In the genomic region with DNA sequence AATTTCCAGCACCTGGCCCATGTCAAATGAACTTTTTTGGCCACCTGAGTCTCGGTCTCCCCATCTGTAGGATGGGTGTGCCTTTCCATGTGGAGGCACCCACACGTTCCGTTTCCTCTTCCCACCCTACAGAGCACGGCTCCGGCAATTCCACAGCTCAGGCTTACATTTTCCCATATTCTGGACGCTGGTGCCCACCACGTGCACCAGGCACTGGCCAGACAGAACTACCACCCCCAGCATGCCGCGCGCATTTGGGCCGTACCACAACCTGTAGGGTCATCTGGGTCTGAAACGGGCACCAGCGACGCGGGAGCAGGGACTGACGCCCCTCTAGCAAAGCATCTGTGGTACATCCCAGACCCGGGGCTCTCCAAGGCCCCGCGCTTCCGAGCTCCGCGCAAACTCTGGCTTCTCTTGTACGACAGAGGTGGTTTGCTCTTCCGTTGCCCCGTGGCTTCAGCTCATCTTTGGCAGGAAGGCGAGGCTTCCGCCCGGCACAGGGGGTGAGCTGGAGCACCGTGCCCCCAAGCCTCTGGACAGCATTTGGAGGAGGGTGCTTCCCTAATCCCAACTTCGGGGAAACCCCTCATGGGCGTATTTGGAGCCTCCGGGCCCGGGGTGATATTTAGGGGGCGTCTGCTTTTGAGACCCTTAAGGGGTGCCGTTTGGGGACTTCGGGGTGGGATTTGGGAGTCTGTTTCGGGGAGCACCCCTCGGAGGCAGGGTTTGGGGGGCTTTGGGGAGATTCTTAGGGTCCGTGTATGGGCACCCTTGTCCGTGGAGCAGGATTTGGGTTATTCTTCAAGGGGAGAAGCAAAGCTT, we compare ENCODE assay signal across 1 cellular context.
TF ChIP-seq lines count a peak whose summit lies in the region.

No MANE protein-coding gene starts in this region.

TF ChIP-seq in HepG2, 621 proteins besides CTCF, POLR2A, EP300 and RAD21 (continued from another document and continues in another):
- TF ChIP-seq AGO2 (optimal IDR thresholded peaks at IDR 0.05; ENCODE audit: low read depth, low read length), result no peak
- TF ChIP-seq TRIM24 (CRISPR knock-in tag; IDR thresholded peaks at IDR 0.05), result no peak
- TF ChIP-seq TBP (CRISPR knock-in tag; IDR thresholded peaks at IDR 0.05), result 0 out of 2 replicates have a peak, but pooled peaks have one; percentile 36
- TF ChIP-seq, protein P1, sequence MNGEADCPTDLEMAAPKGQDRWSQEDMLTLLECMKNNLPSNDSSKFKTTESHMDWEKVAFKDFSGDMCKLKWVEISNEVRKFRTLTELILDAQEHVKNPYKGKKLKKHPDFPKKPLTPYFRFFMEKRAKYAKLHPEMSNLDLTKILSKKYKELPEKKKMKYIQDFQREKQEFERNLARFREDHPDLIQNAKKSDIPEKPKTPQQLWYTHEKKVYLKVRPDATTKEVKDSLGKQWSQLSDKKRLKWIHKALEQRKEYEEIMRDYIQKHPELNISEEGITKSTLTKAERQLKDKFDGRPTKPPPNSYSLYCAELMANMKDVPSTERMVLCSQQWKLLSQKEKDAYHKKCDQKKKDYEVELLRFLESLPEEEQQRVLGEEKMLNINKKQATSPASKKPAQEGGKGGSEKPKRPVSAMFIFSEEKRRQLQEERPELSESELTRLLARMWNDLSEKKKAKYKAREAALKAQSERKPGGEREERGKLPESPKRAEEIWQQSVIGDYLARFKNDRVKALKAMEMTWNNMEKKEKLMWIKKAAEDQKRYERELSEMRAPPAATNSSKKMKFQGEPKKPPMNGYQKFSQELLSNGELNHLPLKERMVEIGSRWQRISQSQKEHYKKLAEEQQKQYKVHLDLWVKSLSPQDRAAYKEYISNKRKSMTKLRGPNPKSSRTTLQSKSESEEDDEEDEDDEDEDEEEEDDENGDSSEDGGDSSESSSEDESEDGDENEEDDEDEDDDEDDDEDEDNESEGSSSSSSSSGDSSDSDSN (CRISPR knock-in tag; IDR thresholded peaks at IDR 0.05), result peak; percentile 52; the same call in 1 of the 2 replicates
- no peak for TF ChIP-seq NFIB (CRISPR knock-in tag; IDR thresholded peaks at IDR 0.05; ENCODE audit: borderline replicate concordance)
- no peak for TF ChIP-seq ZNF292 (CRISPR knock-in tag; IDR thresholded peaks at IDR 0.05; ENCODE audit: borderline replicate concordance, low read depth)
- TF ChIP-seq, protein P2, sequence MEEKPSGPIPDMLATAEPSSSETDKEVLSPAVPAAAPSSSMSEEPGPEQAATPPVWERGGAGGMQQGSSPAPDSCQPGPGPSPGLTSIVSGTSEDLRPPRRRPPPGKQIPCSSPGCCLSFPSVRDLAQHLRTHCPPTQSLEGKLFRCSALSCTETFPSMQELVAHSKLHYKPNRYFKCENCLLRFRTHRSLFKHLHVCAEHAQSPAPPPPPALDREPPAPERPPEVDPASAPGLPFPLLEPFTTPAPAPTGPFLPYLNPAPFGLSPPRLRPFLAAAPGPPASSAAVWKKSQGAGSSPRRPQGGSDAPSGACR (CRISPR knock-in tag; IDR thresholded peaks at IDR 0.05), result peak; percentile 49; the same call in 1 of the 2 replicates
- peak; percentile 77; the same call in 1 of the 3 replicates for TF ChIP-seq MXI1 (IDR thresholded peaks at IDR 0.05; ENCODE audit: borderline replicate concordance, low read depth, low read length)
- TF ChIP-seq, protein P3, sequence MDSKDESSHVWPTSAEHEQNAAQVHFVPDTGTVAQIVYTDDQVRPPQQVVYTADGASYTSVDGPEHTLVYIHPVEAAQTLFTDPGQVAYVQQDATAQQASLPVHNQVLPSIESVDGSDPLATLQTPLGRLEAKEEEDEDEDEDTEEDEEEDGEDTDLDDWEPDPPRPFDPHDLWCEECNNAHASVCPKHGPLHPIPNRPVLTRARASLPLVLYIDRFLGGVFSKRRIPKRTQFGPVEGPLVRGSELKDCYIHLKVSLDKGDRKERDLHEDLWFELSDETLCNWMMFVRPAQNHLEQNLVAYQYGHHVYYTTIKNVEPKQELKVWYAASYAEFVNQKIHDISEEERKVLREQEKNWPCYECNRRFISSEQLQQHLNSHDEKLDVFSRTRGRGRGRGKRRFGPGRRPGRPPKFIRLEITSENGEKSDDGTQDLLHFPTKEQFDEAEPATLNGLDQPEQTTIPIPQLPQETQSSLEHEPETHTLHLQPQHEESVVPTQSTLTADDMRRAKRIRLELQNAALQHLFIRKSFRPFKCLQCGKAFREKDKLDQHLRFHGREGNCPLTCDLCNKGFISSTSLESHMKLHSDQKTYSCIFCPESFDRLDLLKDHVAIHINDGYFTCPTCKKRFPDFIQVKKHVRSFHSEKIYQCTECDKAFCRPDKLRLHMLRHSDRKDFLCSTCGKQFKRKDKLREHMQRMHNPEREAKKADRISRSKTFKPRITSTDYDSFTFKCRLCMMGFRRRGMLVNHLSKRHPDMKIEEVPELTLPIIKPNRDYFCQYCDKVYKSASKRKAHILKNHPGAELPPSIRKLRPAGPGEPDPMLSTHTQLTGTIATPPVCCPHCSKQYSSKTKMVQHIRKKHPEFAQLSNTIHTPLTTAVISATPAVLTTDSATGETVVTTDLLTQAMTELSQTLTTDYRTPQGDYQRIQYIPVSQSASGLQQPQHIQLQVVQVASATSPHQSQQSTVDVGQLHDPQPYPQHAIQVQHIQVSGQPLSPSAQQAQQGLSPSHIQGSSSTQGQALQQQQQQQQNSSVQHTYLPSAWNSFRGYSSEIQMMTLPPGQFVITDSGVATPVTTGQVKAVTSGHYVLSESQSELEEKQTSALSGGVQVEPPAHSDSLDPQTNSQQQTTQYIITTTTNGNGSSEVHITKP (CRISPR knock-in tag; IDR thresholded peaks at IDR 0.05; ENCODE audit: low read depth), result peak; percentile 100
- no peak for TF ChIP-seq ZSCAN30 (CRISPR knock-in tag; IDR thresholded peaks at IDR 0.05)
- peak; percentile 76 for TF ChIP-seq ZNF501 (CRISPR knock-in tag; IDR thresholded peaks at IDR 0.05)
- no peak for TF ChIP-seq ZNF431 (CRISPR knock-in tag; IDR thresholded peaks at IDR 0.05; ENCODE audit: borderline replicate concordance, low read depth)
- TF ChIP-seq, protein P4, sequence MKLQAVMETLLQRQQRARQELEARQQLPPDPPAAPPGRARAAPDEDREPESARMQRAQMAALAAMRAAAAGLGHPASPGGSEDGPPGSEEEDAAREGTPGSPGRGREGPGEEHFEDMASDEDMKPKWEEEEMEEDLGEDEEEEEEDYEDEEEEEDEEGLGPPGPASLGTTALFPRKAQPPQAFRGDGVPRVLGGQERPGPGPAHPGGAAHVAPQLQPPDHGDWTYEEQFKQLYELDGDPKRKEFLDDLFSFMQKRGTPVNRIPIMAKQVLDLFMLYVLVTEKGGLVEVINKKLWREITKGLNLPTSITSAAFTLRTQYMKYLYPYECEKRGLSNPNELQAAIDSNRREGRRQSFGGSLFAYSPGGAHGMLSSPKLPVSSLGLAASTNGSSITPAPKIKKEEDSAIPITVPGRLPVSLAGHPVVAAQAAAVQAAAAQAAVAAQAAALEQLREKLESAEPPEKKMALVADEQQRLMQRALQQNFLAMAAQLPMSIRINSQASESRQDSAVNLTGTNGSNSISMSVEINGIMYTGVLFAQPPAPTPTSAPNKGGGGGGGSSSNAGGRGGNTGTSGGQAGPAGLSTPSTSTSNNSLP (IDR thresholded peaks at IDR 0.05; ENCODE audit: low read depth, low read length), result no peak
- TF ChIP-seq, protein P5, sequence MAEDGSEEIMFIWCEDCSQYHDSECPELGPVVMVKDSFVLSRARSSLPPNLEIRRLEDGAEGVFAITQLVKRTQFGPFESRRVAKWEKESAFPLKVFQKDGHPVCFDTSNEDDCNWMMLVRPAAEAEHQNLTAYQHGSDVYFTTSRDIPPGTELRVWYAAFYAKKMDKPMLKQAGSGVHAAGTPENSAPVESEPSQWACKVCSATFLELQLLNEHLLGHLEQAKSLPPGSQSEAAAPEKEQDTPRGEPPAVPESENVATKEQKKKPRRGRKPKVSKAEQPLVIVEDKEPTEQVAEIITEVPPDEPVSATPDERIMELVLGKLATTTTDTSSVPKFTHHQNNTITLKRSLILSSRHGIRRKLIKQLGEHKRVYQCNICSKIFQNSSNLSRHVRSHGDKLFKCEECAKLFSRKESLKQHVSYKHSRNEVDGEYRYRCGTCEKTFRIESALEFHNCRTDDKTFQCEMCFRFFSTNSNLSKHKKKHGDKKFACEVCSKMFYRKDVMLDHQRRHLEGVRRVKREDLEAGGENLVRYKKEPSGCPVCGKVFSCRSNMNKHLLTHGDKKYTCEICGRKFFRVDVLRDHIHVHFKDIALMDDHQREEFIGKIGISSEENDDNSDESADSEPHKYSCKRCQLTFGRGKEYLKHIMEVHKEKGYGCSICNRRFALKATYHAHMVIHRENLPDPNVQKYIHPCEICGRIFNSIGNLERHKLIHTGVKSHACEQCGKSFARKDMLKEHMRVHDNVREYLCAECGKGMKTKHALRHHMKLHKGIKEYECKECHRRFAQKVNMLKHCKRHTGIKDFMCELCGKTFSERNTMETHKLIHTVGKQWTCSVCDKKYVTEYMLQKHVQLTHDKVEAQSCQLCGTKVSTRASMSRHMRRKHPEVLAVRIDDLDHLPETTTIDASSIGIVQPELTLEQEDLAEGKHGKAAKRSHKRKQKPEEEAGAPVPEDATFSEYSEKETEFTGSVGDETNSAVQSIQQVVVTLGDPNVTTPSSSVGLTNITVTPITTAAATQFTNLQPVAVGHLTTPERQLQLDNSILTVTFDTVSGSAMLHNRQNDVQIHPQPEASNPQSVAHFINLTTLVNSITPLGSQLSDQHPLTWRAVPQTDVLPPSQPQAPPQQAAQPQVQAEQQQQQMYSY (CRISPR knock-in tag; IDR thresholded peaks at IDR 0.05), result 0 out of 2 replicates have a peak, but pooled peaks have one; percentile 20
- TF ChIP-seq, protein P6, sequence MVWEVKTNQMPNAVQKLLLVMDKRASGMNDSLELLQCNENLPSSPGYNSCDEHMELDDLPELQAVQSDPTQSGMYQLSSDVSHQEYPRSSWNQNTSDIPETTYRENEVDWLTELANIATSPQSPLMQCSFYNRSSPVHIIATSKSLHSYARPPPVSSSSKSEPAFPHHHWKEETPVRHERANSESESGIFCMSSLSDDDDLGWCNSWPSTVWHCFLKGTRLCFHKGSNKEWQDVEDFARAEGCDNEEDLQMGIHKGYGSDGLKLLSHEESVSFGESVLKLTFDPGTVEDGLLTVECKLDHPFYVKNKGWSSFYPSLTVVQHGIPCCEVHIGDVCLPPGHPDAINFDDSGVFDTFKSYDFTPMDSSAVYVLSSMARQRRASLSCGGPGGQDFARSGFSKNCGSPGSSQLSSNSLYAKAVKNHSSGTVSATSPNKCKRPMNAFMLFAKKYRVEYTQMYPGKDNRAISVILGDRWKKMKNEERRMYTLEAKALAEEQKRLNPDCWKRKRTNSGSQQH (CRISPR knock-in tag; IDR thresholded peaks at IDR 0.05; ENCODE audit: low read depth), result no peak
- TF ChIP-seq XRCC5 (optimal IDR thresholded peaks at IDR 0.05; ENCODE audit: low read length), result peak; percentile 68
- no peak for TF ChIP-seq ARHGAP35 (CRISPR knock-in tag; IDR thresholded peaks at IDR 0.05; ENCODE audit: borderline replicate concordance)
- TF ChIP-seq FIP1L1 (IDR thresholded peaks at IDR 0.05; ENCODE audit: borderline replicate concordance, insufficient read depth, low read depth, low read length), result no peak
- TF ChIP-seq ZNF468 (CRISPR knock-in tag; IDR thresholded peaks at IDR 0.05), result no peak
- no peak for TF ChIP-seq ZNF44 (CRISPR knock-in tag; IDR thresholded peaks at IDR 0.05)
- TF ChIP-seq FOXA1 (IDR thresholded peaks at IDR 0.05), result no peak
- TF ChIP-seq FOXA1 (CRISPR knock-in tag; IDR thresholded peaks at IDR 0.05), result no peak
- TF ChIP-seq ZNF510 (CRISPR knock-in tag; IDR thresholded peaks at IDR 0.05; ENCODE audit: low read depth), result no peak
- TF ChIP-seq ZMYM4 (CRISPR knock-in tag; IDR thresholded peaks at IDR 0.05), result peak; percentile 46; the same call in 1 of the 2 replicates
- peak; percentile 49; the same call in 1 of the 2 replicates for TF ChIP-seq KDM2A (CRISPR knock-in tag; IDR thresholded peaks at IDR 0.05; ENCODE audit: borderline replicate concordance, low read depth)
- TF ChIP-seq ZNF788 (CRISPR knock-in tag; IDR thresholded peaks at IDR 0.05; ENCODE audit: borderline replicate concordance), result peak; percentile 61; the same call in 1 of the 2 replicates
- peak; percentile 54; the same call in 1 of the 2 replicates for TF ChIP-seq ELF1 (CRISPR knock-in tag; IDR thresholded peaks at IDR 0.05)
- TF ChIP-seq, protein P7, sequence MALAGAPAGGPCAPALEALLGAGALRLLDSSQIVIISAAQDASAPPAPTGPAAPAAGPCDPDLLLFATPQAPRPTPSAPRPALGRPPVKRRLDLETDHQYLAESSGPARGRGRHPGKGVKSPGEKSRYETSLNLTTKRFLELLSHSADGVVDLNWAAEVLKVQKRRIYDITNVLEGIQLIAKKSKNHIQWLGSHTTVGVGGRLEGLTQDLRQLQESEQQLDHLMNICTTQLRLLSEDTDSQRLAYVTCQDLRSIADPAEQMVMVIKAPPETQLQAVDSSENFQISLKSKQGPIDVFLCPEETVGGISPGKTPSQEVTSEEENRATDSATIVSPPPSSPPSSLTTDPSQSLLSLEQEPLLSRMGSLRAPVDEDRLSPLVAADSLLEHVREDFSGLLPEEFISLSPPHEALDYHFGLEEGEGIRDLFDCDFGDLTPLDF (CRISPR knock-in tag; IDR thresholded peaks at IDR 0.05), result 0 out of 2 replicates have a peak, but pooled peaks have one; percentile 36
- TF ChIP-seq, protein P8, sequence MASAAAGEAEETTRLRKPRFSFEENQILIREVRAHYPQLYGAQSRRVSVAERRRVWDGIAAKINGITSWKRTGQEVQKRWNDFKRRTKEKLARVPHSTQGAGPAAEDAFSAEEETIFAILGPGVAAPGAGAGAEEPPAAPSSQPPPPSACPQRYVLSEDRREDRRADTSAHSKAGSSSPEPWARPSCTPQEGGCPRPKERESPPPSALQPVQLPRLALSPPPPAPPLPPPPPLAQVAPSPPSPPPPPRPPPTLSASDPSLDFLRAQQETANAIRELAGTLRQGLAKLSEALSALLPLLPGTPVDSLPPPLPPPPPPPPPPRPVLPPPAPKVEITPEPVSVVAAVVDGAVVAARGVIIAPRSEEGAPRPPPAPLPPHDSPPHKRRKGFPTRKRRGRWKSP (CRISPR knock-in tag; IDR thresholded peaks at IDR 0.05), result peak; percentile 31; the same call in 1 of the 2 replicates
- TF ChIP-seq, protein P9, sequence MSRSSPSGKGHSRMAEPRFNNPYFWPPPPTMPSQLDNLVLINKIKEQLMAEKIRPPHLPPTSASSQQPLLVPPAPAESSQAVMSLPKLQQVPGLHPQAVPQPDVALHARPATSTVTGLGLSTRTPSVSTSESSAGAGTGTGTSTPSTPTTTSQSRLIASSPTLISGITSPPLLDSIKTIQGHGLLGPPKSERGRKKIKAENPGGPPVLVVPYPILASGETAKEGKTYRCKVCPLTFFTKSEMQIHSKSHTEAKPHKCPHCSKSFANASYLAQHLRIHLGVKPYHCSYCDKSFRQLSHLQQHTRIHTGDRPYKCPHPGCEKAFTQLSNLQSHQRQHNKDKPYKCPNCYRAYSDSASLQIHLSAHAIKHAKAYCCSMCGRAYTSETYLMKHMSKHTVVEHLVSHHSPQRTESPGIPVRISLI (CRISPR knock-in tag; IDR thresholded peaks at IDR 0.05; ENCODE audit: borderline replicate concordance), result no peak
- peak; percentile 40 for TF ChIP-seq PHF5A (CRISPR knock-in tag; IDR thresholded peaks at IDR 0.05; ENCODE audit: low read depth, unreplicated experiment)
- TF ChIP-seq ZNF232 (CRISPR knock-in tag; IDR thresholded peaks at IDR 0.05; ENCODE audit: borderline replicate concordance), result 0 out of 2 replicates have a peak, but pooled peaks have one; percentile 56
- no peak for TF ChIP-seq SOX6 (IDR thresholded peaks at IDR 0.05)
- TF ChIP-seq SOX6 (CRISPR knock-in tag; IDR thresholded peaks at IDR 0.05), result peak; percentile 25; the same call in 1 of the 2 replicates
- TF ChIP-seq PHF8 (CRISPR knock-in tag; IDR thresholded peaks at IDR 0.05), result peak; percentile 55
